In the genomic region with DNA sequence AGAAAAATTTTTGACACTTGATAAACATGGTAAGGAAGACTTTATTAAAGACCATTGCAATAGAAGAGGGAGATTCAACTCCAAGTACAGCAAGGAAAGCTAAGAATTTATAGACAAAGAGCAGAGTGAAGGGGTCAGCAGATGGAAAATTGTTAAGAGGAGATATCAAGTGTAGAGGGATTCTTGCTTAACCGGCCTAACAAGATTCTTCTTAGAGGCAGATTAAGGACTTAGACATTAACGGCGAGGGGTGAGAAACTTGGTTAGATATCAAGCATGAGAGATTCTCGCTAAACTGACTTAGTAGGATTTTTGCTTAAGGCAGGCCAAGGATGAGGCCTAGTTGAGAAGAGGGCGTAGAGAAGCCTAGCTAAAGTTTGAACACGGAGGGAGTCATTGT, we compare ENCODE assay signal across 24 cellular contexts.
"Had no signal": no experiment of that assay in that cellular context is flagged by ENCODE, and none has a peak within 500 bp of the region (broad histone marks: within the 10 kb centered on the region; RNA-seq: fewer than 3 reads in every experiment).

No MANE protein-coding gene starts in this region.

- DNase-seq: activated CD4-positive, alpha-beta memory T cell treated with anti-CD3 and anti-CD28 coated beads, Interleukin-2, amount 10 ng/mL, durations not matched to agents 7 days and 5 days; activated CD4-positive, alpha-beta T cell treated with anti-CD3 and anti-CD28 coated beads, Interleukin-2, amount 50 U/mL, for 1 hour; activated CD4-positive, CD25-positive, alpha-beta regulatory T cell; activated gamma-delta T cell treated with Interleukin-2 at 50 U/mL for 16 hours; activated naive CD4-positive, alpha-beta T cell treated with anti-CD3 and anti-CD28 coated beads, Interleukin-2, amount 10 ng/mL, durations not matched to agents 7 days and 5 days; activated naive CD8-positive, alpha-beta T cell treated with anti-CD3 and anti-CD28 coated beads for 36 hours; activated T-cell treated with anti-CD3 and anti-CD28 coated beads for 4 hours; activated T-cell treated with anti-CD3 and anti-CD28 coated beads, Interleukin-2, amount 50 U/mL, for 48 hours; brain microvascular endothelial cell; cerebellar nuclear complex; NCI-H1048; NCI-H1417; NCI-H1930; NCI-H446 treated with DMSO at 0.1 percent for 48 hours; NCI-H524 treated with DMSO at 0.1 percent for 48 hours; NCI-H748 treated with DMSO at 0.1 percent for 48 hours; Right ventricle myocardium superior; SJCRH30; SK-N-SH; T-helper 1 cell had no signal

- H3K36me3 ChIP-seq: brain microvascular endothelial cell, SJCRH30 had no signal

- H3K9ac ChIP-seq: SK-N-SH had no signal

- H3K9me3 ChIP-seq: SJCRH30, SK-N-SH had no signal

- ATAC-seq: activated T-helper 17 cell treated with anti-CD3 and anti-CD28 coated beads, Interleukin-2, amount 50 U/mL, for 72 hours; Panc1 had no signal

- H3K4me3 Mint-ChIP-seq: activated CD4-positive, alpha-beta memory T cell treated with anti-CD3 and anti-CD28 coated beads, Interleukin-2, amount 10 ng/mL, durations not matched to agents 7 days and 5 days; activated naive CD4-positive, alpha-beta T cell treated with anti-CD3 and anti-CD28 coated beads, Interleukin-2, amount 10 ng/mL, durations not matched to agents 7 days and 5 days; activated naive CD8-positive, alpha-beta T cell treated with anti-CD3 and anti-CD28 coated beads for 36 hours; activated T-helper 17 cell treated with anti-CD3 and anti-CD28 coated beads, Interleukin-2, amount 50 U/mL, for 72 hours had no signal

- H3K27me3 ChIP-seq: brain microvascular endothelial cell, SJCRH30 had no signal

- H3K4me2 ChIP-seq: SK-N-SH had no signal

- H3K9me3 Mint-ChIP-seq: activated CD4-positive, alpha-beta memory T cell treated with anti-CD3 and anti-CD28 coated beads, Interleukin-2, amount 10 ng/mL, durations not matched to agents 7 days and 5 days; activated naive CD4-positive, alpha-beta T cell treated with anti-CD3 and anti-CD28 coated beads, Interleukin-2, amount 10 ng/mL, durations not matched to agents 7 days and 5 days; activated naive CD8-positive, alpha-beta T cell treated with anti-CD3 and anti-CD28 coated beads for 36 hours; activated T-helper 17 cell treated with anti-CD3 and anti-CD28 coated beads, Interleukin-2, amount 50 U/mL, for 72 hours had no signal

- H3K27ac ChIP-seq: brain microvascular endothelial cell, RWPE1, SJCRH30, VCaP had no signal

- H3K4me3 ChIP-seq: SJCRH30 had no signal

- H3K36me3 Mint-ChIP-seq: activated naive CD4-positive, alpha-beta T cell treated with anti-CD3 and anti-CD28 coated beads, Interleukin-2, amount 10 ng/mL, durations not matched to agents 7 days and 5 days had no signal

- H3K4me1 Mint-ChIP-seq: activated CD4-positive, alpha-beta memory T cell treated with anti-CD3 and anti-CD28 coated beads, Interleukin-2, amount 10 ng/mL, durations not matched to agents 7 days and 5 days; activated naive CD4-positive, alpha-beta T cell treated with anti-CD3 and anti-CD28 coated beads, Interleukin-2, amount 10 ng/mL, durations not matched to agents 7 days and 5 days; activated T-helper 17 cell treated with anti-CD3 and anti-CD28 coated beads, Interleukin-2, amount 50 U/mL, for 72 hours had no signal

- H3K27ac Mint-ChIP-seq: activated CD4-positive, alpha-beta memory T cell treated with anti-CD3 and anti-CD28 coated beads, Interleukin-2, amount 10 ng/mL, durations not matched to agents 7 days and 5 days; activated naive CD4-positive, alpha-beta T cell treated with anti-CD3 and anti-CD28 coated beads, Interleukin-2, amount 10 ng/mL, durations not matched to agents 7 days and 5 days; activated naive CD8-positive, alpha-beta T cell treated with anti-CD3 and anti-CD28 coated beads for 36 hours; activated T-helper 17 cell treated with anti-CD3 and anti-CD28 coated beads, Interleukin-2, amount 50 U/mL, for 72 hours had no signal

- H3K27me3 Mint-ChIP-seq: activated CD4-positive, alpha-beta memory T cell treated with anti-CD3 and anti-CD28 coated beads, Interleukin-2, amount 10 ng/mL, durations not matched to agents 7 days and 5 days; activated naive CD4-positive, alpha-beta T cell treated with anti-CD3 and anti-CD28 coated beads, Interleukin-2, amount 10 ng/mL, durations not matched to agents 7 days and 5 days; activated naive CD8-positive, alpha-beta T cell treated with anti-CD3 and anti-CD28 coated beads for 36 hours; activated T-helper 17 cell treated with anti-CD3 and anti-CD28 coated beads, Interleukin-2, amount 50 U/mL, for 72 hours had no signal
